Comparison of ENCODE assay signal across 11 cellular contexts in the genomic region with DNA sequence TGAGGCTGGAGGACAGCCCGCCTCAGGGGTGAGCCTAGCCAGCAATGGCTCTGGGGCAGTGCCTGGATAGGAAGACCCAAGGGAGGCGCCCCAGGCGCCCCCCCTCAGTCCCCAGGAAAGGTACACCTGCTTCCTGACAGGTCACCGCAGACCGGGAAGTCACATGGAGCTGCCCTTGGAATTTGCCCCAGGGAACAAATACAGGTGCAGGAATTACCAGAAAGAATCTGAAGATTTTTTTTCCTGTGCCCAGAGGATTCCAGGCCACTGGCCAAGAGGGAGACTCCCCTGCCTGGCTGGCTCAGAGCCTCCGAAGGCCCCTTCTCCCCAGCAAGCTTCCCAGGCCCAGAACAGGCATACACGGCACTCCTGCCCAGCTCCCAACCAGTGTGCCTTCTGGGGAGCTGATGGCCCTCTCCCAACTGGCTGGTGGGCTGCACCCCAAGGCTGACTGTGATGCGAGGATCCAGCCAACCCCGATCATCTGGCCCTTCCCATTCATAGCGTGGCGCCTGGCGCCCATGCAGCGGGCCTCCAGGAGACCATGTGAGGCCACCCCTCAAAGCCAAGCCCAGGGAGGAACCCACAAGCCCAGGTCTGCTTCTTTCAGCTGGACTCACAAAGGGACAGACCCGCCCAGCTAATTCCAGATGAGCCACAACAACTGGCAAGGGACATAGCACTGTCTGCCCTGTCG. TPM values are rescaled to one million over a fixed set of nuclear protein-coding genes. Genes with fewer than 3 reads are reported as not detected.
A peak's percentile ranks its signal among the peaks of the same experiment; 100 is the strongest.
DNase-seq lines count a peak whose midpoint lies in the region; ATAC-seq and TF ChIP-seq lines count a peak whose summit lies in the region.
"Had no signal": no experiment of that assay in that cellular context is flagged by ENCODE, and none has a peak within 500 bp of the region (broad histone marks: within the 10 kb centered on the region; RNA-seq: fewer than 3 reads in every experiment).

No MANE protein-coding gene starts in this region.

- H3K4me1 Mint-ChIP-seq in activated T-cell treated with anti-CD3 and anti-CD28 coated beads, Interleukin-2, amount 50 U/mL, for 4 hours (ENCODE audit: low read depth): peaks cover 13% of the 10 kb centered on the region
- peaks cover 25% of the 10 kb centered on the region for H3K4me1 Mint-ChIP-seq in activated B cell treated with CpG ODN at 0.5 μM for 24 hours

- no peak for ATAC-seq in activated T-cell treated with anti-CD3 and anti-CD28 coated beads, Interleukin-2, amount 50 U/mL, for 4 hours
- ATAC-seq in activated B cell treated with CpG ODN at 0.5 μM for 24 hours (ENCODE audit: low read depth) (no peak), left lung (peak; percentile 43), GM21390 (IDR thresholded peaks at IDR 0.05; ENCODE audit: unreplicated experiment) (no peak)

- H3K4me3 ChIP-seq in left lung (peak overlapping the region; percentile 7 to 55), stomach (peak overlapping the region; percentile 63 to 78 (median 66))

- H3K4me1 ChIP-seq in left lung (peaks cover 12 to 61% of the 10 kb centered on the region in 2 donors), stomach (peaks cover 69 to 90% (median 87%) of the 10 kb centered on the region in 4 donors)

- H3K36me3 ChIP-seq in left lung: no peaks in the 10 kb centered on the region
- H3K36me3 ChIP-seq in stomach: no peaks in the 10 kb centered on the region
- H3K36me3 ChIP-seq: tibial artery had no signal

- in situ Hi-C loops in ACHN (cut with HindIII; ENCODE audit: low pct_ligation_motif_present, low pct_unique_long_range_greater_than_20kb, low sequenced_read_pairs): no loop called here

- no peaks in the 10 kb centered on the region for H3K36me3 Mint-ChIP-seq in activated T-cell treated with anti-CD3 and anti-CD28 coated beads, Interleukin-2, amount 50 U/mL, for 4 hours (ENCODE audit: insufficient read depth)
- H3K36me3 Mint-ChIP-seq in activated B cell treated with CpG ODN at 0.5 μM for 24 hours (ENCODE audit: low read depth): peaks cover 1% of the 10 kb centered on the region

- WGBS in stomach, 5 donors: 32 to 53% (median 49%) methylated on average over 5 to 15 of the region's 15 CpGs

- no peak overlapping the region for H3K27ac Mint-ChIP-seq in activated B cell treated with CpG ODN at 0.5 μM for 24 hours

- H3K27ac ChIP-seq in left lung (peak overlapping the region; percentile 37 to 58), stomach (peak overlapping the region; percentile 78 to 97 (median 86))
- H3K27ac ChIP-seq: tibial artery had no signal

- no peak for TF ChIP-seq EP300 in stomach (IDR thresholded peaks at IDR 0.05)

- peaks cover 0 to 5% of the 10 kb centered on the region in 2 donors for H3K27me3 ChIP-seq in left lung
- H3K27me3 ChIP-seq in stomach: no peaks in the 10 kb centered on the region
- H3K27me3 ChIP-seq: tibial artery had no signal

- H3K9me3 ChIP-seq in left lung: no peaks in the 10 kb centered on the region
- H3K9me3 ChIP-seq in stomach: no peaks in the 10 kb centered on the region
- H3K9me3 ChIP-seq: tibial artery had no signal

- no peaks in the 10 kb centered on the region for H3K9me3 Mint-ChIP-seq in activated T-cell treated with anti-CD3 and anti-CD28 coated beads, Interleukin-2, amount 50 U/mL, for 4 hours
- H3K9me3 Mint-ChIP-seq in activated B cell treated with CpG ODN at 0.5 μM for 24 hours: no peaks in the 10 kb centered on the region

- H3K4me3 Mint-ChIP-seq in activated T-cell treated with anti-CD3 and anti-CD28 coated beads, Interleukin-2, amount 50 U/mL, for 4 hours: peak overlapping the region; percentile 52
- peak overlapping the region; percentile 4 for H3K4me3 Mint-ChIP-seq in activated B cell treated with CpG ODN at 0.5 μM for 24 hours

- TF ChIP-seq CTCF in activated B cell treated with CpG ODN at 0.5 μM for 24 hours (IDR thresholded peaks at IDR 0.05): no peak
- no peak for TF ChIP-seq CTCF in left lung (IDR thresholded peaks at IDR 0.05)
- TF ChIP-seq CTCF in stomach (IDR thresholded peaks at IDR 0.05): no peak

- POLR2A ChIA-PET in activated B cell treated with CpG ODN at 0.5 μM for 24 hours (lab: Charles Lee): interaction anchor here (0.6 to 3.7 kb wide), 4 partner anchors 9 to 73 kb away, joined by 3 to 17 read pairs (median 4); a partner anchor contains a TSS

- no peaks in the 10 kb centered on the region for H3K27me3 Mint-ChIP-seq in activated T-cell treated with anti-CD3 and anti-CD28 coated beads, Interleukin-2, amount 50 U/mL, for 4 hours (ENCODE audit: low read depth)
- H3K27me3 Mint-ChIP-seq in activated B cell treated with CpG ODN at 0.5 μM for 24 hours: no peaks in the 10 kb centered on the region

- no peak for DNase-seq in activated T-cell treated with anti-CD3 and anti-CD28 coated beads, Interleukin-2, amount 50 U/mL, for 4 hours
- DNase-seq in activated T-cell treated with anti-CD3 and anti-CD28 coated beads, Interleukin-2, amount 50 U/mL, for 48 hours: no peak
- DNase-seq in activated B cell treated with CpG ODN at 0.5 μM for 24 hours (no peak), left lung (peak in 1 of 2 donors; percentile 74), stomach (peak; percentile 86), ACHN (no peak), NCI-H446 treated with DMSO at 0.1 percent for 48 hours (lab: John Stamatoyannopoulos, UW) (no peak)
- DNase-seq: activated CD8-positive, alpha-beta memory T cell treated with anti-CD3 and anti-CD28 coated beads, Interleukin-2, amount 50 U/mL, for 4 hours; NK-92 treated with Interleukin-12 subunit alpha and Interleukin-12 subunit beta, amount 100 ng/mL, for 24 hours; tibial artery had no signal

- intact Hi-C loops in activated B cell treated with CpG ODN at 0.5 μM for 24 hours (cut with micrococcal nuclease) (no loop called here), left lung (cut with DNase I) (no loop called here), stomach (cut with DNase I; ENCODE audit: low total_unique reads) (no loop called here)

- TF ChIP-seq POLR2A in stomach (IDR thresholded peaks at IDR 0.05): no peak

- CTCF ChIA-PET in activated B cell treated with CpG ODN at 0.5 μM for 24 hours (lab: Charles Lee): no interaction called here

RNA-seq across cellular contexts. Expression of a gene that starts 2.3 kb away (rescaled TPM):
- 10 to 100 TPM; 15.4 to 15.6 (median 15.5) TPM for total RNA-seq in activated T-cell treated with anti-CD3 and anti-CD28 coated beads, Interleukin-2, amount 50 U/mL, for 4 hours
- total RNA-seq in activated B cell treated with CpG ODN at 0.5 μM for 24 hours: 9.3 and 11.4 TPM in 2 replicates
- 10 to 100 TPM; 21.6 to 21.7 TPM for total RNA-seq in left lung
- total RNA-seq in stomach: 100 to 1,000 TPM in 1 of 5 donors, 10 to 100 TPM in 3, 1 to 10 TPM in 1; 8.8 to 161 (median 25.0) TPM
- 10 to 100 TPM; 23.5 to 36.9 (median 24.3) TPM for polyA plus RNA-seq in stomach

RNA-seq across cellular contexts. Expression of a gene that starts 7.2 kb away (rescaled TPM):
- 10 to 100 TPM; 42.3 to 45.1 (median 44.4) TPM for total RNA-seq in activated T-cell treated with anti-CD3 and anti-CD28 coated beads, Interleukin-2, amount 50 U/mL, for 4 hours
- total RNA-seq in activated B cell treated with CpG ODN at 0.5 μM for 24 hours (32.7 and 34.1 TPM in 2 replicates), left lung (10 to 100 TPM; 30.6 to 31.7 TPM), stomach (10 to 100 TPM; 20.6 to 33.5 (median 28.0) TPM)
- polyA plus RNA-seq in stomach: 10 to 100 TPM; 29.3 to 37.0 (median 35.6) TPM

RNA-seq across cellular contexts. Expression of a gene that starts 7.3 kb away (rescaled TPM):
- 10 to 100 TPM; 45.2 to 53.7 (median 50.5) TPM for total RNA-seq in activated T-cell treated with anti-CD3 and anti-CD28 coated beads, Interleukin-2, amount 50 U/mL, for 4 hours
- 27.5 and 38.7 TPM in 2 replicates for total RNA-seq in activated B cell treated with CpG ODN at 0.5 μM for 24 hours
- total RNA-seq in left lung: 10 to 100 TPM; 16.5 to 19.5 TPM
- 100 to 1,000 TPM in 1 of 5 donors, 10 to 100 TPM in 2, 1 to 10 TPM in 1, under 1 TPM in 1; 0.89 to 105 (median 15.5) TPM for total RNA-seq in stomach
- 1 to 10 TPM; 4.6 to 9.5 (median 6.4) TPM for polyA plus RNA-seq in stomach

RNA-seq across cellular contexts. Expression of a gene that starts 9.7 kb away (rescaled TPM):
- 100 to 1,000 TPM; 144 to 156 (median 150) TPM for total RNA-seq in activated T-cell treated with anti-CD3 and anti-CD28 coated beads, Interleukin-2, amount 50 U/mL, for 4 hours
- total RNA-seq in activated B cell treated with CpG ODN at 0.5 μM for 24 hours (71.9 and 76.8 TPM in 2 replicates), left lung (10 to 100 TPM; 59.1 to 68.0 TPM), stomach (100 to 1,000 TPM in 2 of 5 donors, 10 to 100 TPM in 3; 28.1 to 154 (median 81.4) TPM)
- polyA plus RNA-seq in stomach: 100 to 1,000 TPM; 118 to 146 (median 135) TPM

RNA-seq across cellular contexts. Expression of a gene that starts 9.8 kb away (rescaled TPM):
- 10 to 100 TPM; 71.9 to 86.3 (median 73.3) TPM for total RNA-seq in activated T-cell treated with anti-CD3 and anti-CD28 coated beads, Interleukin-2, amount 50 U/mL, for 4 hours
- total RNA-seq in activated B cell treated with CpG ODN at 0.5 μM for 24 hours (75.7 and 93.9 TPM in 2 replicates), left lung (10 to 100 TPM; 43.5 to 52.3 TPM), stomach (100 to 1,000 TPM in 1 of 5 donors, 10 to 100 TPM in 4; 35.8 to 147 (median 42.9) TPM)
- polyA plus RNA-seq in stomach: 10 to 100 TPM; 26.1 to 45.0 (median 40.7) TPM
